8 cellular contexts compared by ENCODE assay signal in genomic region chr5:140157032-140157781, GRCh38. TPM values are rescaled to one million over a fixed set of nuclear protein-coding genes. Genes with fewer than 3 reads are reported as not detected.
DNase-seq lines count a peak whose midpoint lies in the region; ATAC-seq, FAIRE-seq and TF ChIP-seq lines count a peak whose summit lies in the region.

No MANE protein-coding gene starts in this region.

- TF ChIP-seq CTCF in hepatocyte (IDR thresholded peaks at IDR 0.05; ENCODE audit: poor library complexity) (peak; percentile 96), retinal pigment epithelial cell (conservative IDR thresholded peaks at IDR 0.05; ENCODE audit: low read depth, low read length) (peak; percentile 91)

- H3K9me3 ChIP-seq in T-helper 17 cell (ENCODE audit: control insufficient read depth, low read length, poor library complexity, severe bottlenecking) (no peaks in the 10 kb centered on the region), hepatocyte (ENCODE audit: low read depth) (no peaks in the 10 kb centered on the region)

- TF ChIP-seq POLR2A in GM12891 (IDR thresholded peaks at IDR 0.05; ENCODE audit: low read depth, low read length) = no peak

- no peaks in the 10 kb centered on the region for H3K36me3 ChIP-seq in hepatocyte (replicated peaks; ENCODE audit: insufficient read depth, low read depth)

- H3K27me3 Mint-ChIP-seq in T-helper 17 cell = no peaks in the 10 kb centered on the region

- DNase-seq in GM12891 (ENCODE audit: insufficient read length, low spot score) (peak; percentile 84), NCI-H1436 (lab: John Stamatoyannopoulos, UW) (peak; percentile 76), T-helper 17 cell (peak; percentile 70 to 86 (median 75)), hepatocyte (ENCODE audit: low spot score) (peak; percentile 93), retinal pigment epithelial cell (ENCODE audit: low read depth) (peak; percentile 39), NCI-H2107 (lab: John Stamatoyannopoulos, UW) (no peak)

- FAIRE-seq in GM12891 (lab: Jason Lieb, UNC) = peak; percentile 94

- H3K27me3 ChIP-seq in hepatocyte = no peaks in the 10 kb centered on the region

- 8% methylated on average over 30 of the region's 30 CpGs for WGBS in hepatocyte (ENCODE audit: low lambda C conversion rate, missing lambda C conversion rate)

- H2AFZ ChIP-seq in hepatocyte = peak overlapping the region; percentile 31

- H3K4me2 ChIP-seq in hepatocyte = peak overlapping the region; percentile 76

- H3K4me3 ChIP-seq in hepatocyte (no peak overlapping the region), retinal pigment epithelial cell (ENCODE audit: low read length) (peak overlapping the region; percentile 35)

- H3K4me3 Mint-ChIP-seq in T-helper 17 cell = peak overlapping the region; percentile 71

- no peaks in the 10 kb centered on the region for H3K79me2 ChIP-seq in hepatocyte

- H3K27ac Mint-ChIP-seq in T-helper 17 cell = peak overlapping the region; percentile 65

- H3K4me1 Mint-ChIP-seq in T-helper 17 cell = peaks cover 9% of the 10 kb centered on the region

- H4K20me1 ChIP-seq in hepatocyte (ENCODE audit: insufficient read depth, poor library complexity, severe bottlenecking) = no peaks in the 10 kb centered on the region

- H3K27ac ChIP-seq in angular gyrus (ENCODE audit: low read depth, low read length) (peak overlapping the region; percentile 79), hepatocyte (no peak overlapping the region)

- peak; percentile 97 for ATAC-seq in HG02798 (IDR thresholded peaks at IDR 0.05; ENCODE audit: poor library complexity, unreplicated experiment)
- ATAC-seq in T-helper 17 cell = peak; percentile 100

- peaks cover 3% of the 10 kb centered on the region for H3K36me3 Mint-ChIP-seq in T-helper 17 cell (ENCODE audit: low read depth)

- no peaks in the 10 kb centered on the region for H3K9me2 ChIP-seq in hepatocyte (replicated peaks; ENCODE audit: insufficient read depth)

- H3K4me1 ChIP-seq in hepatocyte (ENCODE audit: insufficient read depth) = no peaks in the 10 kb centered on the region

TF ChIP-seq in GM12891, 5 proteins besides CTCF, POLR2A, EP300 and RAD21:
- TF ChIP-seq POU2F2 (IDR thresholded peaks at IDR 0.05; ENCODE audit: low read depth, low read length) = no peak
- TF ChIP-seq POLR2AphosphoS5 (IDR thresholded peaks at IDR 0.05; ENCODE audit: low read depth, low read length) = no peak
- no peak for TF ChIP-seq PAX5 (IDR thresholded peaks at IDR 0.05; ENCODE audit: insufficient read depth, low read length, severe bottlenecking)
- TF ChIP-seq SPI1 (IDR thresholded peaks at IDR 0.05; ENCODE audit: low read depth, low read length) = peak; percentile 32; the same call in 1 of the 2 replicates
TF ChIP-seq in GM12891: peak in this region for 1.

RNA-seq across cellular contexts. Expression of gene CYSTM1, which starts 17.8 kb away (rescaled TPM):
- 37.2 TPM for polyA plus RNA-seq in GM12891 (2012; ENCODE audit: low read depth, missing spikeins)
- 1 to 10 TPM; 7.8 to 8.8 TPM for total RNA-seq in T-helper 17 cell
- total RNA-seq in hepatocyte = 111 and 120 TPM in 2 replicates
- 196 and 262 TPM in 2 replicates for polyA plus RNA-seq in hepatocyte

RNA-seq across cellular contexts. Expression of gene IGIP, which starts 31.5 kb away (rescaled TPM):
- polyA plus RNA-seq in GM12891 (2012; ENCODE audit: low read depth, missing spikeins) = 0.82 TPM
- total RNA-seq in T-helper 17 cell (1 to 10 TPM; 3.2 to 3.7 TPM), hepatocyte (4.4 and 7.2 TPM in 2 replicates)
- 0.50 and 0.89 TPM in 2 replicates for polyA plus RNA-seq in hepatocyte

RNA-seq across cellular contexts. Expression of gene PURA, which starts 43.3 kb away (rescaled TPM):
- polyA plus RNA-seq in GM12891 (2012; ENCODE audit: low read depth, missing spikeins) = 2.4 TPM
- total RNA-seq in T-helper 17 cell (10 to 100 TPM in 1 of 2 donors, 1 to 10 TPM in 1; 9.0 to 10.3 TPM), hepatocyte (11.9 and 13.8 TPM in 2 replicates)
- polyA plus RNA-seq in hepatocyte = 7.4 and 10.1 TPM in 2 replicates

Comparison
In these comparisons a context has a peak if more than half of its experiments do, and no peak if none do; other contexts are left out.
1. RNA of gene CYSTM1, which starts 17.8 kb away (total RNA-seq): 111 to 120 TPM in hepatocyte; 7.8 to 8.8 TPM in T-helper 17 cell; every median in the first group is over 10 times any median in the second.